ENCODE assay signal across 33 cellular contexts in the genomic region with DNA sequence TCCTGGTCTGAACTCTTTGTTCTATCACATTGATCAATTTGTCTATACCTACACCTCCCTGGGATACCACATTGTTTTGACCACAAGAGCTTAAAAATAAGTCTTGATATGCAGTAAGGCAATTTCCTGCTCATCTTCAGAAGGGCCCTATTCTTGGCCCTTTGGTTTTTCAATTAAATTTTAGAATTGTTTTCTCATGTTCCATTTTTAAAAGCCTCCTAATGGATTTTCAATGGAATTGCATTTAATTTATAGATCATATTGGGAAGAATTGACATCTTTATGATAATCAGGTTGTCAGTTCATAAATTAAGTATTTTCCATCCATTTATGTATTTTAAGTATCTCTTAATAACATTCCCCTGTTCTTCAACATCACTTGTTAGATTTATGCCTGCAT.
"Had no signal": no experiment of that assay in that cellular context is flagged by ENCODE, and none has a peak within 500 bp of the region (broad histone marks: within the 10 kb centered on the region; RNA-seq: fewer than 3 reads in every experiment).

No MANE protein-coding gene starts in this region.

- H3K4me3 Mint-ChIP-seq: activated CD4-positive, alpha-beta T cell treated with anti-CD3 and anti-CD28 coated beads for 36 hours; activated CD4-positive, alpha-beta T cell treated with anti-CD3 and anti-CD28 coated beads, Interleukin-2, amount 10 ng/mL, durations not matched to agents 7 days and 5 days; activated CD8-positive, alpha-beta T cell treated with anti-CD3 and anti-CD28 coated beads, Interleukin-2, amount 10 ng/mL, durations not matched to agents 7 days and 5 days; activated naive CD4-positive, alpha-beta T cell treated with anti-CD3 and anti-CD28 coated beads for 36 hours; activated T-cell treated with anti-CD3 and anti-CD28 coated beads, Interleukin-2, amount 50 U/mL, for 4 hours; activated T-helper 1 cell treated with anti-CD3 and anti-CD28 coated beads, Interleukin-12 subunit alpha, Interleukin-12 subunit beta, Interleukin-2, Interleukin-4 antibody, amounts not matched to agents 30 ng/mL and 10 ng/mL and 1 ng/mL, durations not matched to agents 14 hours and 24 hours and 36 hours; WTC11 had no signal

- H3K27ac ChIP-seq: adrenal gland, body of pancreas, breast epithelium, Peyer's patch, SJSA1 had no signal

- H3K9me3 Mint-ChIP-seq: activated CD4-positive, alpha-beta T cell treated with anti-CD3 and anti-CD28 coated beads, Interleukin-2, amount 10 ng/mL, durations not matched to agents 7 days and 5 days; activated naive CD4-positive, alpha-beta T cell treated with anti-CD3 and anti-CD28 coated beads for 36 hours; activated naive CD4-positive, alpha-beta T cell treated with anti-CD3 and anti-CD28 coated beads, Interleukin-2, amount 50 U/mL, for 72 hours; activated T-cell treated with anti-CD3 and anti-CD28 coated beads, Interleukin-2, amount 50 U/mL, for 4 hours; activated T-helper 1 cell treated with anti-CD3 and anti-CD28 coated beads, Interleukin-12 subunit alpha, Interleukin-12 subunit beta, Interleukin-2, Interleukin-4 antibody, amounts not matched to agents 30 ng/mL and 10 ng/mL and 1 ng/mL, durations not matched to agents 14 hours and 24 hours and 36 hours had no signal

- H3K4me1 ChIP-seq: body of pancreas, breast epithelium, Peyer's patch, SJSA1 had no signal

- H3K36me3 Mint-ChIP-seq: activated naive CD4-positive, alpha-beta T cell treated with anti-CD3 and anti-CD28 coated beads, Interleukin-2, amount 50 U/mL, for 72 hours had no signal

- H3K9me3 ChIP-seq: adrenal gland, body of pancreas, breast epithelium, MG63, Peyer's patch, SJSA1 had no signal

- H3K27me3 Mint-ChIP-seq: activated CD4-positive, alpha-beta T cell treated with anti-CD3 and anti-CD28 coated beads for 36 hours had no signal

- H3K27me3 ChIP-seq: adrenal gland, body of pancreas, breast epithelium, MG63, Peyer's patch, SJSA1 had no signal

- ATAC-seq: activated CD4-positive, alpha-beta T cell treated with anti-CD3 and anti-CD28 coated beads for 36 hours; activated CD4-positive, CD25-positive, alpha-beta regulatory T cell treated with anti-CD3 and anti-CD28 coated beads, Interleukin-2, amount 50 U/mL, for 24 hours; activated CD8-positive, alpha-beta T cell treated with anti-CD3 and anti-CD28 coated beads, Interleukin-2, amount 10 ng/mL, durations not matched to agents 7 days and 5 days; activated naive CD4-positive, alpha-beta T cell treated with anti-CD3 and anti-CD28 coated beads, Interleukin-2, amount 50 U/mL, for 72 hours; activated T-cell treated with anti-CD3 and anti-CD28 coated beads, Interleukin-2, amount 50 U/mL, for 4 hours; body of pancreas; WTC11 had no signal

- H3K4me1 Mint-ChIP-seq: activated CD4-positive, alpha-beta T cell treated with anti-CD3 and anti-CD28 coated beads for 36 hours had no signal

- H3K4me3 ChIP-seq: adrenal gland, body of pancreas, breast epithelium, MG63, Peyer's patch, SJSA1 had no signal

- DNase-seq: activated CD4-positive, alpha-beta T cell treated with anti-CD3 and anti-CD28 coated beads for 36 hours; activated CD4-positive, alpha-beta T cell treated with anti-CD3 and anti-CD28 coated beads, Interleukin-2, amount 10 ng/mL, durations not matched to agents 7 days and 5 days; activated CD4-positive, alpha-beta T cell treated with anti-CD3 and anti-CD28 coated beads, Interleukin-2, amount 50 U/mL, for 48 hours; activated CD8-positive, alpha-beta memory T cell treated with anti-CD3 and anti-CD28 coated beads, Interleukin-2, amount 50 U/mL, for 4 hours; activated CD8-positive, alpha-beta T cell treated with anti-CD3 and anti-CD28 coated beads, Interleukin-2, amount 10 ng/mL, durations not matched to agents 7 days and 5 days; activated gamma-delta T cell treated with Interleukin-2 at 50 U/mL for 16 hours; activated naive CD4-positive, alpha-beta T cell treated with anti-CD3 and anti-CD28 coated beads for 36 hours; activated T-cell treated with anti-CD3 and anti-CD28 coated beads for 4 hours; activated T-cell treated with anti-CD3 and anti-CD28 coated beads, Interleukin-2, amount 50 U/mL, for 4 hours; adrenal gland; body of pancreas; Karpas-422; KBM-7; MG63; NCI-H1048; NCI-H1105 treated with DMSO at 0.1 percent for 48 hours; NCI-H1436; NCI-H1694; NCI-H1930; NCI-H2081 treated with DMSO at 0.1 percent for 48 hours; NCI-H226; NCI-H524 treated with DMSO at 0.1 percent for 48 hours; Peyer's patch; RPMI8226; SHP77 treated with DMSO at 0.1 percent for 48 hours had no signal

- FAIRE-seq: astrocyte, TTC549 had no signal

- H3K27ac Mint-ChIP-seq: activated CD4-positive, alpha-beta T cell treated with anti-CD3 and anti-CD28 coated beads for 36 hours; activated CD4-positive, alpha-beta T cell treated with anti-CD3 and anti-CD28 coated beads, Interleukin-2, amount 10 ng/mL, durations not matched to agents 7 days and 5 days; activated CD8-positive, alpha-beta T cell treated with anti-CD3 and anti-CD28 coated beads, Interleukin-2, amount 10 ng/mL, durations not matched to agents 7 days and 5 days; activated naive CD4-positive, alpha-beta T cell treated with anti-CD3 and anti-CD28 coated beads for 36 hours; activated naive CD4-positive, alpha-beta T cell treated with anti-CD3 and anti-CD28 coated beads, Interleukin-2, amount 50 U/mL, for 72 hours; activated T-helper 1 cell treated with anti-CD3 and anti-CD28 coated beads, Interleukin-12 subunit alpha, Interleukin-12 subunit beta, Interleukin-2, Interleukin-4 antibody, amounts not matched to agents 30 ng/mL and 10 ng/mL and 1 ng/mL, durations not matched to agents 14 hours and 24 hours and 36 hours; WTC11 had no signal

- H3K36me3 ChIP-seq: adrenal gland, breast epithelium, MG63, Peyer's patch, SJSA1 had no signal
